In genomic region chr6:88768114-88768513, GRCh38 we compare ENCODE assay signal across 1 cellular context.
TF ChIP-seq lines count a peak whose summit lies in the region.

No MANE protein-coding gene starts in this region.

TF ChIP-seq in HepG2, 621 proteins besides CTCF, POLR2A, EP300 and RAD21:
- TF ChIP-seq ZNF770 (CRISPR knock-in tag; IDR thresholded peaks at IDR 0.05): peak; percentile 69
